Comparison of ENCODE assay signal across 1 cellular context in the genomic region with DNA sequence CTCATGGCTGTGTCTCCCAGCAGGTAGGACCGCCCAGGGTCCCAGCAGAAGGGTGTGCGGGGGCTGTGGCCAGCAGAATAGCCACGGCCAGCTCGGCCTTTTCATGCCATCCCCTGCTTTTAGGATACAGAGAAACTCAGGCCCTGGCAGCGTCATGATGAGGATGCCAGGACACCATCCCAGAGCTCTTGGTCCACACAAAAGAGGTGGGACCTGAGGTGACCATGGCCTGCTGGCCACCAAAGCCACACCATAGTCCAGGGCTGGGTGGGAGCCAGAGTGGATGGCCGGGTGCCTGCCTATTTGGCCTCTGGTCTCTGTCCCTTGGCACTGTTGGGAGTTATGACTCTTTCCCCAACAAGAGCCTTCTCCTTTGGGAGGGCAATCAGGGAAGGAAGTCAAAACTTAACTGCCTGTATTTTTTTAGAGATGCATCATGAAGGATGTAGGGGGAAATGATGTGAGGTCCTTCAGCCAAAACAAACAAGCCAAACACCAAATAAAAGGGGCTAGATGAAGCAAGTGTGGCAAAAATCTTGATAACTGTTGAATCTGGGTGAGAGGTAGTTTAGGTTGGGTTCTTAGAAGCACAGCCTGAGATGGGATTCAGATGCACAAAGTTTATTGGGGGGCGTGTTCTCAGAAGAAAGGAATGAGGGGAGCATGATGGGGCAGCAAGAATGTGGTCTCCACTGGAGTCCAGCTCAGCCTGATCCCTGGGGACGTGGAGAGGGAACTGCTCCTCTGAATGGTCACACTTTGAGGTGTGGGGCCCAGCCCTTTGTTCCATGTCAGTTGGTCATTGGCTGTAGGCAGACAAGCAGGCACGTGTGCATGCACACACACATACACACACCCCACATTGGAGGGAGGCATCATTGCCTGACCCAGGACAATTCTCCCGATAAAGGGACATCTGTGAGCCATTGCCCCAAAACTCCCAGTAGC.
A peak's percentile ranks its signal among the peaks of the same experiment; 100 is the strongest.
TF ChIP-seq lines count a peak whose summit lies in the region.

No MANE protein-coding gene starts in this region.

TF ChIP-seq in HEK293, 187 proteins besides CTCF, POLR2A, EP300 and RAD21 (continued from another document and continues in another):
- TF ChIP-seq EGR2 (tag by site-specific recombination; IDR thresholded peaks at IDR 0.05; ENCODE audit: low read depth) (no peak), ZFP37 (tag by site-specific recombination; IDR thresholded peaks at IDR 0.05) (no peak), ZFP3 (tag by site-specific recombination; IDR thresholded peaks at IDR 0.05; ENCODE audit: low read depth) (no peak), ZNF585B (tag by site-specific recombination; IDR thresholded peaks at IDR 0.05) (no peak), GLI4 (tag by site-specific recombination; IDR thresholded peaks at IDR 0.05) (no peak), ZSCAN16 (tag by site-specific recombination; IDR thresholded peaks at IDR 0.05) (no peak), OVOL3 (tag by site-specific recombination; IDR thresholded peaks at IDR 0.05) (no peak), KLF16 (tag by site-specific recombination; IDR thresholded peaks at IDR 0.05) (peak; percentile 39; the same call in 1 of the 2 replicates), ZNF132 (tag by site-specific recombination; IDR thresholded peaks at IDR 0.05; ENCODE audit: borderline replicate concordance) (no peak), ZNF548 (tag by site-specific recombination; IDR thresholded peaks at IDR 0.05) (no peak), ZNF214 (tag by site-specific recombination; IDR thresholded peaks at IDR 0.05; ENCODE audit: borderline replicate concordance) (no peak), ZNF530 (tag by site-specific recombination; IDR thresholded peaks at IDR 0.05; ENCODE audit: low read depth) (no peak), ZNF510 (tag by site-specific recombination; IDR thresholded peaks at IDR 0.05; ENCODE audit: insufficient replicate concordance) (no peak), ZBTB48 (tag by site-specific recombination; IDR thresholded peaks at IDR 0.05) (0 out of 2 replicates have a peak, but pooled peaks have one; percentile 40), HOXA7 (CRISPR knock-in tag; IDR thresholded peaks at IDR 0.05; ENCODE audit: borderline replicate concordance) (no peak), YY1 (tag by site-specific recombination; IDR thresholded peaks at IDR 0.05) (no peak), ZNF701 (tag by site-specific recombination; IDR thresholded peaks at IDR 0.05) (no peak), ZNF114 (tag by site-specific recombination; IDR thresholded peaks at IDR 0.05) (no peak), ZNF335 (tag by site-specific recombination; conservative IDR thresholded peaks at IDR 0.05) (no peak), ZNF416 (tag by site-specific recombination; IDR thresholded peaks at IDR 0.05) (no peak), ZNF514 (tag by site-specific recombination; IDR thresholded peaks at IDR 0.05) (no peak), WT1 (tag by site-specific recombination; IDR thresholded peaks at IDR 0.05) (no peak), SCRT2 (tag by site-specific recombination; IDR thresholded peaks at IDR 0.05) (peak; percentile 57; the same call in 1 of the 2 replicates), ZNF501 (tag by site-specific recombination; IDR thresholded peaks at IDR 0.05) (no peak), ZNF621 (tag by site-specific recombination; IDR thresholded peaks at IDR 0.05) (0 out of 2 replicates have a peak, but pooled peaks have one; percentile 20), TCF7L2 (IDR thresholded peaks at IDR 0.05; ENCODE audit: borderline replicate concordance, low read depth, low read length) (no peak), ZNF76 (tag by site-specific recombination; IDR thresholded peaks at IDR 0.05; ENCODE audit: borderline replicate concordance, low read depth) (no peak), ZBTB21 (tag by site-specific recombination; IDR thresholded peaks at IDR 0.05) (no peak), ZNF366 (tag by site-specific recombination; conservative IDR thresholded peaks at IDR 0.05) (no peak), ZNF24 (tag by site-specific recombination; IDR thresholded peaks at IDR 0.05) (no peak)
- TF ChIP-seq, protein P1, sequence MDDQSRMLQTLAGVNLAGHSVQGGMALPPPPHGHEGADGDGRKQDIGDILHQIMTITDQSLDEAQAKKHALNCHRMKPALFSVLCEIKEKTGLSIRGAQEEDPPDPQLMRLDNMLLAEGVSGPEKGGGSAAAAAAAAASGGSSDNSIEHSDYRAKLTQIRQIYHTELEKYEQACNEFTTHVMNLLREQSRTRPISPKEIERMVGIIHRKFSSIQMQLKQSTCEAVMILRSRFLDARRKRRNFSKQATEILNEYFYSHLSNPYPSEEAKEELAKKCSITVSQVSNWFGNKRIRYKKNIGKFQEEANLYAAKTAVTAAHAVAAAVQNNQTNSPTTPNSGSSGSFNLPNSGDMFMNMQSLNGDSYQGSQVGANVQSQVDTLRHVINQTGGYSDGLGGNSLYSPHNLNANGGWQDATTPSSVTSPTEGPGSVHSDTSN (CRISPR knock-in tag; IDR thresholded peaks at IDR 0.05): no peak
- TF ChIP-seq, protein P2, sequence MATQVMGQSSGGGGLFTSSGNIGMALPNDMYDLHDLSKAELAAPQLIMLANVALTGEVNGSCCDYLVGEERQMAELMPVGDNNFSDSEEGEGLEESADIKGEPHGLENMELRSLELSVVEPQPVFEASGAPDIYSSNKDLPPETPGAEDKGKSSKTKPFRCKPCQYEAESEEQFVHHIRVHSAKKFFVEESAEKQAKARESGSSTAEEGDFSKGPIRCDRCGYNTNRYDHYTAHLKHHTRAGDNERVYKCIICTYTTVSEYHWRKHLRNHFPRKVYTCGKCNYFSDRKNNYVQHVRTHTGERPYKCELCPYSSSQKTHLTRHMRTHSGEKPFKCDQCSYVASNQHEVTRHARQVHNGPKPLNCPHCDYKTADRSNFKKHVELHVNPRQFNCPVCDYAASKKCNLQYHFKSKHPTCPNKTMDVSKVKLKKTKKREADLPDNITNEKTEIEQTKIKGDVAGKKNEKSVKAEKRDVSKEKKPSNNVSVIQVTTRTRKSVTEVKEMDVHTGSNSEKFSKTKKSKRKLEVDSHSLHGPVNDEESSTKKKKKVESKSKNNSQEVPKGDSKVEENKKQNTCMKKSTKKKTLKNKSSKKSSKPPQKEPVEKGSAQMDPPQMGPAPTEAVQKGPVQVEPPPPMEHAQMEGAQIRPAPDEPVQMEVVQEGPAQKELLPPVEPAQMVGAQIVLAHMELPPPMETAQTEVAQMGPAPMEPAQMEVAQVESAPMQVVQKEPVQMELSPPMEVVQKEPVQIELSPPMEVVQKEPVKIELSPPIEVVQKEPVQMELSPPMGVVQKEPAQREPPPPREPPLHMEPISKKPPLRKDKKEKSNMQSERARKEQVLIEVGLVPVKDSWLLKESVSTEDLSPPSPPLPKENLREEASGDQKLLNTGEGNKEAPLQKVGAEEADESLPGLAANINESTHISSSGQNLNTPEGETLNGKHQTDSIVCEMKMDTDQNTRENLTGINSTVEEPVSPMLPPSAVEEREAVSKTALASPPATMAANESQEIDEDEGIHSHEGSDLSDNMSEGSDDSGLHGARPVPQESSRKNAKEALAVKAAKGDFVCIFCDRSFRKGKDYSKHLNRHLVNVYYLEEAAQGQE (tag by site-specific recombination; IDR thresholded peaks at IDR 0.05): no peak
- TF ChIP-seq, protein P3, sequence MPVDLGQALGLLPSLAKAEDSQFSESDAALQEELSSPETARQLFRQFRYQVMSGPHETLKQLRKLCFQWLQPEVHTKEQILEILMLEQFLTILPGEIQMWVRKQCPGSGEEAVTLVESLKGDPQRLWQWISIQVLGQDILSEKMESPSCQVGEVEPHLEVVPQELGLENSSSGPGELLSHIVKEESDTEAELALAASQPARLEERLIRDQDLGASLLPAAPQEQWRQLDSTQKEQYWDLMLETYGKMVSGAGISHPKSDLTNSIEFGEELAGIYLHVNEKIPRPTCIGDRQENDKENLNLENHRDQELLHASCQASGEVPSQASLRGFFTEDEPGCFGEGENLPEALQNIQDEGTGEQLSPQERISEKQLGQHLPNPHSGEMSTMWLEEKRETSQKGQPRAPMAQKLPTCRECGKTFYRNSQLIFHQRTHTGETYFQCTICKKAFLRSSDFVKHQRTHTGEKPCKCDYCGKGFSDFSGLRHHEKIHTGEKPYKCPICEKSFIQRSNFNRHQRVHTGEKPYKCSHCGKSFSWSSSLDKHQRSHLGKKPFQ (tag by site-specific recombination; IDR thresholded peaks at IDR 0.05): no peak
- TF ChIP-seq, protein P4, sequence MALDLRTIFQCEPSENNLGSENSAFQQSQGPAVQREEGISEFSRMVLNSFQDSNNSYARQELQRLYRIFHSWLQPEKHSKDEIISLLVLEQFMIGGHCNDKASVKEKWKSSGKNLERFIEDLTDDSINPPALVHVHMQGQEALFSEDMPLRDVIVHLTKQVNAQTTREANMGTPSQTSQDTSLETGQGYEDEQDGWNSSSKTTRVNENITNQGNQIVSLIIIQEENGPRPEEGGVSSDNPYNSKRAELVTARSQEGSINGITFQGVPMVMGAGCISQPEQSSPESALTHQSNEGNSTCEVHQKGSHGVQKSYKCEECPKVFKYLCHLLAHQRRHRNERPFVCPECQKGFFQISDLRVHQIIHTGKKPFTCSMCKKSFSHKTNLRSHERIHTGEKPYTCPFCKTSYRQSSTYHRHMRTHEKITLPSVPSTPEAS (tag by site-specific recombination; IDR thresholded peaks at IDR 0.05): peak; percentile 68; the same call in 1 of the 2 replicates
- TF ChIP-seq, protein P5, sequence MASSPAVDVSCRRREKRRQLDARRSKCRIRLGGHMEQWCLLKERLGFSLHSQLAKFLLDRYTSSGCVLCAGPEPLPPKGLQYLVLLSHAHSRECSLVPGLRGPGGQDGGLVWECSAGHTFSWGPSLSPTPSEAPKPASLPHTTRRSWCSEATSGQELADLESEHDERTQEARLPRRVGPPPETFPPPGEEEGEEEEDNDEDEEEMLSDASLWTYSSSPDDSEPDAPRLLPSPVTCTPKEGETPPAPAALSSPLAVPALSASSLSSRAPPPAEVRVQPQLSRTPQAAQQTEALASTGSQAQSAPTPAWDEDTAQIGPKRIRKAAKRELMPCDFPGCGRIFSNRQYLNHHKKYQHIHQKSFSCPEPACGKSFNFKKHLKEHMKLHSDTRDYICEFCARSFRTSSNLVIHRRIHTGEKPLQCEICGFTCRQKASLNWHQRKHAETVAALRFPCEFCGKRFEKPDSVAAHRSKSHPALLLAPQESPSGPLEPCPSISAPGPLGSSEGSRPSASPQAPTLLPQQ (tag by site-specific recombination; IDR thresholded peaks at IDR 0.05): peak; percentile 84
- TF ChIP-seq, protein P6, sequence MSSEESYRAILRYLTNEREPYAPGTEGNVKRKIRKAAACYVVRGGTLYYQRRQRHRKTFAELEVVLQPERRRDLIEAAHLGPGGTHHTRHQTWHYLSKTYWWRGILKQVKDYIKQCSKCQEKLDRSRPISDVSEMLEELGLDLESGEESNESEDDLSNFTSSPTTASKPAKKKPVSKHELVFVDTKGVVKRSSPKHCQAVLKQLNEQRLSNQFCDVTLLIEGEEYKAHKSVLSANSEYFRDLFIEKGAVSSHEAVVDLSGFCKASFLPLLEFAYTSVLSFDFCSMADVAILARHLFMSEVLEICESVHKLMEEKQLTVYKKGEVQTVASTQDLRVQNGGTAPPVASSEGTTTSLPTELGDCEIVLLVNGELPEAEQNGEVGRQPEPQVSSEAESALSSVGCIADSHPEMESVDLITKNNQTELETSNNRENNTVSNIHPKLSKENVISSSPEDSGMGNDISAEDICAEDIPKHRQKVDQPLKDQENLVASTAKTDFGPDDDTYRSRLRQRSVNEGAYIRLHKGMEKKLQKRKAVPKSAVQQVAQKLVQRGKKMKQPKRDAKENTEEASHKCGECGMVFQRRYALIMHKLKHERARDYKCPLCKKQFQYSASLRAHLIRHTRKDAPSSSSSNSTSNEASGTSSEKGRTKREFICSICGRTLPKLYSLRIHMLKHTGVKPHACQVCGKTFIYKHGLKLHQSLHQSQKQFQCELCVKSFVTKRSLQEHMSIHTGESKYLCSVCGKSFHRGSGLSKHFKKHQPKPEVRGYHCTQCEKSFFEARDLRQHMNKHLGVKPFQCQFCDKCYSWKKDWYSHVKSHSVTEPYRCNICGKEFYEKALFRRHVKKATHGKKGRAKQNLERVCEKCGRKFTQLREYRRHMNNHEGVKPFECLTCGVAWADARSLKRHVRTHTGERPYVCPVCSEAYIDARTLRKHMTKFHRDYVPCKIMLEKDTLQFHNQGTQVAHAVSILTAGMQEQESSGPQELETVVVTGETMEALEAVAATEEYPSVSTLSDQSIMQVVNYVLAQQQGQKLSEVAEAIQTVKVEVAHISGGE (tag by site-specific recombination; conservative IDR thresholded peaks at IDR 0.05; ENCODE audit: low read depth): no peak
- TF ChIP-seq, protein P7, sequence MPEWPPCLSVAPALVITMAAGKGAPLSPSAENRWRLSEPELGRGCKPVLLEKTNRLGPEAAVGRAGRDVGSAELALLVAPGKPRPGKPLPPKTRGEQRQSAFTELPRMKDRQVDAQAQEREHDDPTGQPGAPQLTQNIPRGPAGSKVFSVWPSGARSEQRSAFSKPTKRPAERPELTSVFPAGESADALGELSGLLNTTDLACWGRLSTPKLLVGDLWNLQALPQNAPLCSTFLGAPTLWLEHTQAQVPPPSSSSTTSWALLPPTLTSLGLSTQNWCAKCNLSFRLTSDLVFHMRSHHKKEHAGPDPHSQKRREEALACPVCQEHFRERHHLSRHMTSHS (tag by site-specific recombination; IDR thresholded peaks at IDR 0.05): no peak
- TF ChIP-seq, protein P8, sequence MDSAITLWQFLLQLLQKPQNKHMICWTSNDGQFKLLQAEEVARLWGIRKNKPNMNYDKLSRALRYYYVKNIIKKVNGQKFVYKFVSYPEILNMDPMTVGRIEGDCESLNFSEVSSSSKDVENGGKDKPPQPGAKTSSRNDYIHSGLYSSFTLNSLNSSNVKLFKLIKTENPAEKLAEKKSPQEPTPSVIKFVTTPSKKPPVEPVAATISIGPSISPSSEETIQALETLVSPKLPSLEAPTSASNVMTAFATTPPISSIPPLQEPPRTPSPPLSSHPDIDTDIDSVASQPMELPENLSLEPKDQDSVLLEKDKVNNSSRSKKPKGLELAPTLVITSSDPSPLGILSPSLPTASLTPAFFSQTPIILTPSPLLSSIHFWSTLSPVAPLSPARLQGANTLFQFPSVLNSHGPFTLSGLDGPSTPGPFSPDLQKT (IDR thresholded peaks at IDR 0.05; ENCODE audit: borderline replicate concordance, low read depth, low read length): no peak
